In the genomic region with DNA sequence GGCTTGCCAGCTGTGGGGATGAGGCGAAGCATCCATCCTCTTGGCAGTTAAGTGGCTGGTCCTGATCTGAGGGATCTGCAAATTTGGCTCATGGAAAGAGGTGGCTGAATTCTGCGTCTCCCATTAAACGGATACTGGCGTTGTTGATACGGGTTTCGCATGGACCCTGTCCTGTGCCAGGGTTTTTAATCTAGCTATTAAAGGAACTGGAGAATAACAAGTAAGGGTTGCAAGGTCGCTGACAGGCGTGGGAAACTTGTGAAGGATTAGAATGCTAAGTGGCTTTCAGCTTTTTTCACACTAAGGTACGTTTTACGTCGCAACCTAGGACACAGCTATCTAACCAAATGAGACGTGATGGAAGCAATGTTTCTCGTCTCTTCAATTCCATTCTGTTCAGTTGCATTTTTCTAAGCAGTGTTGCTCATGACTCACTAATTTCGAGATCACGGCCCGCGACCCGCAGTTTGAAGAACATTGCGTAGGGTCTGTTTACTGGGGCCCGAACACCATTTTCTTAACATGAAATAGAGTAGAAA, we compare ENCODE assay signal across 1 cellular context.
TF ChIP-seq lines count a peak whose summit lies in the region.

No MANE protein-coding gene starts in this region.

TF ChIP-seq in K562, 482 proteins besides CTCF, POLR2A, EP300 and RAD21 (continues in another document):
- TF ChIP-seq HMGN3 (IDR thresholded peaks at IDR 0.05; ENCODE audit: borderline replicate concordance, extremely low read depth, insufficient read length, low read depth, low read length) (no peak), TARDBP (IDR thresholded peaks at IDR 0.05) (no peak), TCF15 (CRISPR knock-in tag; IDR thresholded peaks at IDR 0.05) (no peak), FOXK1 (CRISPR knock-in tag; IDR thresholded peaks at IDR 0.05; ENCODE audit: borderline replicate concordance) (0 out of 2 replicates have a peak, but pooled peaks have one; percentile 65), ARID1B (IDR thresholded peaks at IDR 0.05) (no peak), ZNF23 (CRISPR knock-in tag; IDR thresholded peaks at IDR 0.05) (no peak), DPF2 (IDR thresholded peaks at IDR 0.05) (0 out of 2 replicates have a peak, but pooled peaks have one; percentile 33), MEF2D (tag; conservative IDR thresholded peaks at IDR 0.05; ENCODE audit: low read depth) (no peak), SNIP1 (IDR thresholded peaks at IDR 0.05; ENCODE audit: low read depth) (no peak), FOXP4 (CRISPR knock-in tag; IDR thresholded peaks at IDR 0.05; ENCODE audit: borderline replicate concordance) (0 out of 2 replicates have a peak, but pooled peaks have one; percentile 27), MEF2A (IDR thresholded peaks at IDR 0.05; ENCODE audit: control insufficient read depth, low read depth, low read length) (no peak), ZNF140 (CRISPR knock-in tag; IDR thresholded peaks at IDR 0.05) (no peak), THAP12 (CRISPR knock-in tag; IDR thresholded peaks at IDR 0.05) (peak; percentile 82), ZNF79 (CRISPR knock-in tag; IDR thresholded peaks at IDR 0.05; ENCODE audit: low read depth) (no peak), CEBPZ (IDR thresholded peaks at IDR 0.05; ENCODE audit: borderline replicate concordance, low read depth, low read length) (no peak), ZNF197 (CRISPR knock-in tag; IDR thresholded peaks at IDR 0.05; ENCODE audit: low read depth) (no peak), ELF4 (CRISPR knock-in tag; IDR thresholded peaks at IDR 0.05) (0 out of 2 replicates have a peak, but pooled peaks have one; percentile 18), RFX1 (IDR thresholded peaks at IDR 0.05) (no peak), SNAPC5 (CRISPR knock-in tag; IDR thresholded peaks at IDR 0.05) (no peak), TAF7 (tag; IDR thresholded peaks at IDR 0.05) (0 out of 2 replicates have a peak, but pooled peaks have one; percentile 19), DIDO1 (tag; IDR thresholded peaks at IDR 0.05; ENCODE audit: low read depth) (peak; percentile 15; the same call in 1 of the 2 replicates), GABPB1 (CRISPR knock-in tag; IDR thresholded peaks at IDR 0.05) (no peak), ZSCAN29 (IDR thresholded peaks at IDR 0.05) (peak; percentile 81; the same call in 1 of the 2 replicates), WHSC1 (IDR thresholded peaks at IDR 0.05; ENCODE audit: low read length) (peak; percentile 54), FOSL1 (tag; conservative IDR thresholded peaks at IDR 0.05) (0 out of 2 replicates have a peak, but pooled peaks have one; percentile 25), ARID3B (CRISPR knock-in tag; IDR thresholded peaks at IDR 0.05; ENCODE audit: borderline replicate concordance) (no peak), BRD4 (IDR thresholded peaks at IDR 0.05) (no peak), CSDE1 (IDR thresholded peaks at IDR 0.05) (no peak)
- TF ChIP-seq, protein P1, sequence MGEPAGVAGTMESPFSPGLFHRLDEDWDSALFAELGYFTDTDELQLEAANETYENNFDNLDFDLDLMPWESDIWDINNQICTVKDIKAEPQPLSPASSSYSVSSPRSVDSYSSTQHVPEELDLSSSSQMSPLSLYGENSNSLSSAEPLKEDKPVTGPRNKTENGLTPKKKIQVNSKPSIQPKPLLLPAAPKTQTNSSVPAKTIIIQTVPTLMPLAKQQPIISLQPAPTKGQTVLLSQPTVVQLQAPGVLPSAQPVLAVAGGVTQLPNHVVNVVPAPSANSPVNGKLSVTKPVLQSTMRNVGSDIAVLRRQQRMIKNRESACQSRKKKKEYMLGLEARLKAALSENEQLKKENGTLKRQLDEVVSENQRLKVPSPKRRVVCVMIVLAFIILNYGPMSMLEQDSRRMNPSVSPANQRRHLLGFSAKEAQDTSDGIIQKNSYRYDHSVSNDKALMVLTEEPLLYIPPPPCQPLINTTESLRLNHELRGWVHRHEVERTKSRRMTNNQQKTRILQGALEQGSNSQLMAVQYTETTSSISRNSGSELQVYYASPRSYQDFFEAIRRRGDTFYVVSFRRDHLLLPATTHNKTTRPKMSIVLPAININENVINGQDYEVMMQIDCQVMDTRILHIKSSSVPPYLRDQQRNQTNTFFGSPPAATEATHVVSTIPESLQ (CRISPR knock-in tag; IDR thresholded peaks at IDR 0.05) = no peak
- TF ChIP-seq, protein P2, sequence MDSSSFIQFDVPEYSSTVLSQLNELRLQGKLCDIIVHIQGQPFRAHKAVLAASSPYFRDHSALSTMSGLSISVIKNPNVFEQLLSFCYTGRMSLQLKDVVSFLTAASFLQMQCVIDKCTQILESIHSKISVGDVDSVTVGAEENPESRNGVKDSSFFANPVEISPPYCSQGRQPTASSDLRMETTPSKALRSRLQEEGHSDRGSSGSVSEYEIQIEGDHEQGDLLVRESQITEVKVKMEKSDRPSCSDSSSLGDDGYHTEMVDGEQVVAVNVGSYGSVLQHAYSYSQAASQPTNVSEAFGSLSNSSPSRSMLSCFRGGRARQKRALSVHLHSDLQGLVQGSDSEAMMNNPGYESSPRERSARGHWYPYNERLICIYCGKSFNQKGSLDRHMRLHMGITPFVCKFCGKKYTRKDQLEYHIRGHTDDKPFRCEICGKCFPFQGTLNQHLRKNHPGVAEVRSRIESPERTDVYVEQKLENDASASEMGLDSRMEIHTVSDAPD (CRISPR knock-in tag; IDR thresholded peaks at IDR 0.05) = no peak
- TF ChIP-seq, protein P3, sequence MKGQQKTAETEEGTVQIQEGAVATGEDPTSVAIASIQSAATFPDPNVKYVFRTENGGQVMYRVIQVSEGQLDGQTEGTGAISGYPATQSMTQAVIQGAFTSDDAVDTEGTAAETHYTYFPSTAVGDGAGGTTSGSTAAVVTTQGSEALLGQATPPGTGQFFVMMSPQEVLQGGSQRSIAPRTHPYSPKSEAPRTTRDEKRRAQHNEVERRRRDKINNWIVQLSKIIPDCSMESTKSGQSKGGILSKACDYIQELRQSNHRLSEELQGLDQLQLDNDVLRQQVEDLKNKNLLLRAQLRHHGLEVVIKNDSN (CRISPR knock-in tag; IDR thresholded peaks at IDR 0.05) = no peak
- TF ChIP-seq, protein P4, sequence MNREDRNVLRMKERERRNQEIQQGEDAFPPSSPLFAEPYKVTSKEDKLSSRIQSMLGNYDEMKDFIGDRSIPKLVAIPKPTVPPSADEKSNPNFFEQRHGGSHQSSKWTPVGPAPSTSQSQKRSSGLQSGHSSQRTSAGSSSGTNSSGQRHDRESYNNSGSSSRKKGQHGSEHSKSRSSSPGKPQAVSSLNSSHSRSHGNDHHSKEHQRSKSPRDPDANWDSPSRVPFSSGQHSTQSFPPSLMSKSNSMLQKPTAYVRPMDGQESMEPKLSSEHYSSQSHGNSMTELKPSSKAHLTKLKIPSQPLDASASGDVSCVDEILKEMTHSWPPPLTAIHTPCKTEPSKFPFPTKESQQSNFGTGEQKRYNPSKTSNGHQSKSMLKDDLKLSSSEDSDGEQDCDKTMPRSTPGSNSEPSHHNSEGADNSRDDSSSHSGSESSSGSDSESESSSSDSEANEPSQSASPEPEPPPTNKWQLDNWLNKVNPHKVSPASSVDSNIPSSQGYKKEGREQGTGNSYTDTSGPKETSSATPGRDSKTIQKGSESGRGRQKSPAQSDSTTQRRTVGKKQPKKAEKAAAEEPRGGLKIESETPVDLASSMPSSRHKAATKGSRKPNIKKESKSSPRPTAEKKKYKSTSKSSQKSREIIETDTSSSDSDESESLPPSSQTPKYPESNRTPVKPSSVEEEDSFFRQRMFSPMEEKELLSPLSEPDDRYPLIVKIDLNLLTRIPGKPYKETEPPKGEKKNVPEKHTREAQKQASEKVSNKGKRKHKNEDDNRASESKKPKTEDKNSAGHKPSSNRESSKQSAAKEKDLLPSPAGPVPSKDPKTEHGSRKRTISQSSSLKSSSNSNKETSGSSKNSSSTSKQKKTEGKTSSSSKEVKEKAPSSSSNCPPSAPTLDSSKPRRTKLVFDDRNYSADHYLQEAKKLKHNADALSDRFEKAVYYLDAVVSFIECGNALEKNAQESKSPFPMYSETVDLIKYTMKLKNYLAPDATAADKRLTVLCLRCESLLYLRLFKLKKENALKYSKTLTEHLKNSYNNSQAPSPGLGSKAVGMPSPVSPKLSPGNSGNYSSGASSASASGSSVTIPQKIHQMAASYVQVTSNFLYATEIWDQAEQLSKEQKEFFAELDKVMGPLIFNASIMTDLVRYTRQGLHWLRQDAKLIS (CRISPR knock-in tag; IDR thresholded peaks at IDR 0.05) = no peak
- TF ChIP-seq, protein P5, sequence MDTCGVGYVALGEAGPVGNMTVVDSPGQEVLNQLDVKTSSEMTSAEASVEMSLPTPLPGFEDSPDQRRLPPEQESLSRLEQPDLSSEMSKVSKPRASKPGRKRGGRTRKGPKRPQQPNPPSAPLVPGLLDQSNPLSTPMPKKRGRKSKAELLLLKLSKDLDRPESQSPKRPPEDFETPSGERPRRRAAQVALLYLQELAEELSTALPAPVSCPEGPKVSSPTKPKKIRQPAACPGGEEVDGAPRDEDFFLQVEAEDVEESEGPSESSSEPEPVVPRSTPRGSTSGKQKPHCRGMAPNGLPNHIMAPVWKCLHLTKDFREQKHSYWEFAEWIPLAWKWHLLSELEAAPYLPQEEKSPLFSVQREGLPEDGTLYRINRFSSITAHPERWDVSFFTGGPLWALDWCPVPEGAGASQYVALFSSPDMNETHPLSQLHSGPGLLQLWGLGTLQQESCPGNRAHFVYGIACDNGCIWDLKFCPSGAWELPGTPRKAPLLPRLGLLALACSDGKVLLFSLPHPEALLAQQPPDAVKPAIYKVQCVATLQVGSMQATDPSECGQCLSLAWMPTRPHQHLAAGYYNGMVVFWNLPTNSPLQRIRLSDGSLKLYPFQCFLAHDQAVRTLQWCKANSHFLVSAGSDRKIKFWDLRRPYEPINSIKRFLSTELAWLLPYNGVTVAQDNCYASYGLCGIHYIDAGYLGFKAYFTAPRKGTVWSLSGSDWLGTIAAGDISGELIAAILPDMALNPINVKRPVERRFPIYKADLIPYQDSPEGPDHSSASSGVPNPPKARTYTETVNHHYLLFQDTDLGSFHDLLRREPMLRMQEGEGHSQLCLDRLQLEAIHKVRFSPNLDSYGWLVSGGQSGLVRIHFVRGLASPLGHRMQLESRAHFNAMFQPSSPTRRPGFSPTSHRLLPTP (IDR thresholded peaks at IDR 0.05; ENCODE audit: borderline replicate concordance, extremely low read depth, insufficient read length) = no peak
